In genomic region chr2:54503192-54503591, GRCh38 we compare ENCODE assay signal across 10 cellular contexts. TPM values are rescaled to one million over a fixed set of nuclear protein-coding genes. Genes with fewer than 3 reads are reported as not detected.
A peak's percentile ranks its signal among the peaks of the same experiment; 100 is the strongest.
DNase-seq lines count a peak whose midpoint lies in the region; ATAC-seq and TF ChIP-seq lines count a peak whose summit lies in the region.
"Had no signal": no experiment of that assay in that cellular context is flagged by ENCODE, and none has a peak within 500 bp of the region (broad histone marks: within the 10 kb centered on the region; RNA-seq: fewer than 3 reads in every experiment).

No MANE protein-coding gene starts in this region.

- CTCF ChIA-PET in PC-9 (lab: Charles Lee), result interaction anchor here (0.6 to 1.0 kb wide), 3 partner anchors 13 to 353 kb away, joined by 3 to 5 read pairs (median 4); no protein-coding TSS in a partner anchor

- TF ChIP-seq CTCF in PC-9 (conservative IDR thresholded peaks at IDR 0.05) (peak; percentile 68), nephron progenitor cell (IDR thresholded peaks at IDR 0.05) (peak; percentile 63)

- no peaks in the 10 kb centered on the region for H3K9me2 ChIP-seq in PC-9 (ENCODE audit: insufficient read depth)

- ATAC-seq in GM19467 (IDR thresholded peaks at IDR 0.05; ENCODE audit: unreplicated experiment), result peak; percentile 50
- no peak for ATAC-seq in HG02973 (IDR thresholded peaks at IDR 0.05; ENCODE audit: unreplicated experiment)
- no peak for ATAC-seq in HG03196 (IDR thresholded peaks at IDR 0.05; ENCODE audit: unreplicated experiment)

- H3K27ac Mint-ChIP-seq in nephron progenitor cell, result no peak overlapping the region
- no peak overlapping the region for H3K27ac Mint-ChIP-seq in activated T-helper 2 cell treated with anti-CD3 and anti-CD28 coated beads, Interferon-gamma antibody, Interleukin-2, Interleukin-4, amounts not matched to agents 10 μg/mL and 5 μg/mL and 100 μg/mL, durations not matched to agents 14 hours and 24 hours and 36 hours
- H3K27ac Mint-ChIP-seq: T-helper 1 cell treated with Interleukin-12 subunit alpha and Interleukin-12 subunit beta and Interleukin-4 antibody, amounts not matched to agents 30 μg/mL and 1 μg/mL, for 36 hours had no signal

- no peaks in the 10 kb centered on the region for H3K27me3 ChIP-seq in PC-9 (ENCODE audit: insufficient read depth, low read depth)

- peaks cover 15% of the 10 kb centered on the region for H3K27me3 Mint-ChIP-seq in nephron progenitor cell (ENCODE audit: low read depth, poor library complexity)
- H3K27me3 Mint-ChIP-seq in activated T-helper 2 cell treated with anti-CD3 and anti-CD28 coated beads, Interferon-gamma antibody, Interleukin-2, Interleukin-4, amounts not matched to agents 10 μg/mL and 5 μg/mL and 100 μg/mL, durations not matched to agents 14 hours and 24 hours and 36 hours (ENCODE audit: low read depth), result peaks cover 20% of the 10 kb centered on the region

- no peak overlapping the region for H3K4me2 ChIP-seq in PC-9

- no peak overlapping the region for H2AFZ ChIP-seq in PC-9

- H3K27ac ChIP-seq in PC-9, result no peak overlapping the region

- no peaks in the 10 kb centered on the region for H3K9me3 ChIP-seq in PC-9 (ENCODE audit: insufficient read depth, low read depth)

- no TSS peak for BruUV-seq in PC-9 (replicated peaks; lab: Mats Ljungman, UMichigan)

- no peaks in the 10 kb centered on the region for H3K4me1 ChIP-seq in PC-9 (replicated peaks; ENCODE audit: insufficient read depth)

- peak; percentile 59 for DNase-seq in D341Med (ENCODE audit: low spot score)
- peak in 1 of 2 experiments; percentile 10 for DNase-seq in PC-9
- peak; percentile 47 for DNase-seq in cerebellar cortex (ENCODE audit: low spot score)
- peak; percentile 68 for DNase-seq in nephron progenitor cell
- DNase-seq in activated T-helper 2 cell treated with anti-CD3 and anti-CD28 coated beads, Interferon-gamma antibody, Interleukin-2, Interleukin-4, amounts not matched to agents 10 μg/mL and 5 μg/mL and 100 μg/mL, durations not matched to agents 14 hours and 24 hours and 36 hours (ENCODE audit: low spot score), result no peak

- H3K79me2 ChIP-seq in PC-9 (ENCODE audit: low read depth), result no peaks in the 10 kb centered on the region

- H3K4me3 ChIP-seq in PC-9, result no peak overlapping the region
- H3K4me3 ChIP-seq: lung had no signal

- peaks cover 2% of the 10 kb centered on the region; the same call in 1 of the 2 replicates for H4K20me1 ChIP-seq in PC-9 (ENCODE audit: insufficient read depth)

- no peaks in the 10 kb centered on the region for H3K9me3 Mint-ChIP-seq in nephron progenitor cell
- no peaks in the 10 kb centered on the region for H3K9me3 Mint-ChIP-seq in activated T-helper 2 cell treated with anti-CD3 and anti-CD28 coated beads, Interferon-gamma antibody, Interleukin-2, Interleukin-4, amounts not matched to agents 10 μg/mL and 5 μg/mL and 100 μg/mL, durations not matched to agents 14 hours and 24 hours and 36 hours
- H3K9me3 Mint-ChIP-seq: T-helper 1 cell treated with Interleukin-12 subunit alpha and Interleukin-12 subunit beta and Interleukin-4 antibody, amounts not matched to agents 30 μg/mL and 1 μg/mL, for 36 hours had no signal

- intact Hi-C loops in PC-9 (cut with micrococcal nuclease; ENCODE audit: unreplicated experiment), result loop anchor here (1.0 kb wide), 1 partner anchor 396 kb away; no protein-coding TSS in a partner anchor
- intact Hi-C loops in activated T-helper 2 cell treated with anti-CD3 and anti-CD28 coated beads, Interferon-gamma antibody, Interleukin-2, Interleukin-4, amounts not matched to agents 10 μg/mL and 5 μg/mL and 100 μg/mL, durations not matched to agents 14 hours and 24 hours and 36 hours (cut with micrococcal nuclease), result loop anchor here (5.0 kb wide), 1 partner anchor 396 kb away; no protein-coding TSS in a partner anchor

- H3K4me1 Mint-ChIP-seq in nephron progenitor cell, result peaks cover 13% of the 10 kb centered on the region
- no peaks in the 10 kb centered on the region for H3K4me1 Mint-ChIP-seq in activated T-helper 2 cell treated with anti-CD3 and anti-CD28 coated beads, Interferon-gamma antibody, Interleukin-2, Interleukin-4, amounts not matched to agents 10 μg/mL and 5 μg/mL and 100 μg/mL, durations not matched to agents 14 hours and 24 hours and 36 hours (ENCODE audit: low read depth)

- no peaks in the 10 kb centered on the region for H3K36me3 Mint-ChIP-seq in nephron progenitor cell (ENCODE audit: low read depth)
- no peaks in the 10 kb centered on the region for H3K36me3 Mint-ChIP-seq in activated T-helper 2 cell treated with anti-CD3 and anti-CD28 coated beads, Interferon-gamma antibody, Interleukin-2, Interleukin-4, amounts not matched to agents 10 μg/mL and 5 μg/mL and 100 μg/mL, durations not matched to agents 14 hours and 24 hours and 36 hours (ENCODE audit: low read depth)

- POLR2A ChIA-PET in PC-9 (lab: Charles Lee; ENCODE audit: unreplicated experiment), result interaction anchor here (1.1 kb wide), 1 partner anchor 1115 kb away, joined by 3 read pairs; no protein-coding TSS in a partner anchor

- no peaks in the 10 kb centered on the region for H3K36me3 ChIP-seq in PC-9 (ENCODE audit: low read depth)

- H3F3A ChIP-seq in PC-9 (ENCODE audit: insufficient read depth, low read depth), result no peaks in the 10 kb centered on the region

- H3K4me3 Mint-ChIP-seq in nephron progenitor cell, result no peak overlapping the region
- H3K4me3 Mint-ChIP-seq in activated T-helper 2 cell treated with anti-CD3 and anti-CD28 coated beads, Interferon-gamma antibody, Interleukin-2, Interleukin-4, amounts not matched to agents 10 μg/mL and 5 μg/mL and 100 μg/mL, durations not matched to agents 14 hours and 24 hours and 36 hours (ENCODE audit: low read depth), result no peak overlapping the region
- H3K4me3 Mint-ChIP-seq: T-helper 1 cell treated with Interleukin-12 subunit alpha and Interleukin-12 subunit beta and Interleukin-4 antibody, amounts not matched to agents 30 μg/mL and 1 μg/mL, for 36 hours had no signal

RNA-seq across cellular contexts. Expression of gene SPTBN1, which starts 47.1 kb away (rescaled TPM):
- 234 and 262 TPM in 2 replicates for total RNA-seq in PC-9 (2021)
- total RNA-seq in activated T-helper 2 cell treated with anti-CD3 and anti-CD28 coated beads, Interferon-gamma antibody, Interleukin-2, Interleukin-4, amounts not matched to agents 10 μg/mL and 5 μg/mL and 100 μg/mL, durations not matched to agents 14 hours and 24 hours and 36 hours, result 67.9 and 70.3 TPM in 2 replicates
